Comparison of ENCODE assay signal across 12 cellular contexts in the genomic region with DNA sequence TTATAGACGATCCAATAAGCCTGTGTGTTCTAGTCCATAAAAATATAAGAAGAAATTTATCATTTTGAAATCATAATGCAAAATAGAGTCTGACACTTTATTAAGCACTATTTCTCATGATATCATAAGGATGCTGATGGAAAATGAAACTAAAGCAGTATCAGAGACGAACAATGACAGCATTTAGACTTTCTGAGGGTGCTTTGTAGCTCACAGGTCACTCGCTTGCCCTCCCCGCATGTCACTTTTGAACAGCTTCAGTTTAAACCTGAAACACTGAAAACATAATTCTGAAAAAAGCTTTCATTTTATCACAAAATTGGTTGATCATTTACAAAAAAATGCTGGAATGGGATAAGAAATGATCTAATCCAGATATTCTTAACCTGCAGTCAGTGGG.
A peak's percentile ranks its signal among the peaks of the same experiment; 100 is the strongest.
DNase-seq lines count a peak whose midpoint lies in the region; ATAC-seq, FAIRE-seq and TF ChIP-seq lines count a peak whose summit lies in the region.
"Had no signal": no experiment of that assay in that cellular context is flagged by ENCODE, and none has a peak within 500 bp of the region (broad histone marks: within the 10 kb centered on the region; RNA-seq: fewer than 3 reads in every experiment).

No MANE protein-coding gene starts in this region.

- no peaks in the 10 kb centered on the region for H3K9me3 ChIP-seq in CD4-positive, alpha-beta memory T cell (ENCODE audit: control insufficient read depth in 1 of 2, low read length in 2 of 2)
- H3K9me3 ChIP-seq: SK-N-SH had no signal

- no peak for FAIRE-seq in D721Med (lab: Jason Lieb, UNC)
- FAIRE-seq: G401.6 had no signal

- no peaks in the 10 kb centered on the region for H3K27me3 ChIP-seq in CD4-positive, alpha-beta memory T cell (ENCODE audit: insufficient read depth, low read length)

- no peaks in the 10 kb centered on the region for H3K36me3 Mint-ChIP-seq in CD4-positive, alpha-beta memory T cell

- no peak overlapping the region for H3K27ac ChIP-seq in CD4-positive, alpha-beta memory T cell (ENCODE audit: low read depth, low read length)
- H3K27ac ChIP-seq: C4-2B had no signal

- H3K4me1 ChIP-seq in CD4-positive, alpha-beta memory T cell (ENCODE audit: insufficient read depth, low read length) = peaks cover 15% of the 10 kb centered on the region

- H3K9me3 Mint-ChIP-seq in CD4-positive, alpha-beta memory T cell = no peaks in the 10 kb centered on the region

- DNase-seq in GM13977 (ENCODE audit: low spot score) (peak; percentile 22), SK-MEL-5 (ENCODE audit: low read depth, low spot score) (peak; percentile 41), pons (ENCODE audit: low spot score) (peak; percentile 45), NCI-H1930 (lab: John Stamatoyannopoulos, UW) (no peak), D721Med (ENCODE audit: insufficient read length, low spot score) (no peak)
- no peak for DNase-seq in CD4-positive, alpha-beta memory T cell
- DNase-seq: activated gamma-delta T cell treated with Interleukin-2 at 50 U/mL for 16 hours, SK-N-SH had no signal

- CTCF ChIA-PET in CD4-positive, alpha-beta memory T cell (lab: Charles Lee; ENCODE audit: partially characterized antibody) = interaction anchor here (1.2 kb wide), 1 partner anchor 10 kb away, joined by 3 read pairs; no protein-coding TSS in a partner anchor

- POLR2A ChIA-PET in CD4-positive, alpha-beta memory T cell (lab: Charles Lee; ENCODE audit: partially characterized antibody) = interaction anchor here (0.5 kb wide), 1 partner anchor 40 kb away, joined by 3 read pairs; no protein-coding TSS in a partner anchor

- ATAC-seq in GM21786 (IDR thresholded peaks at IDR 0.05; ENCODE audit: unreplicated experiment) (peak; percentile 34), HG03457 (IDR thresholded peaks at IDR 0.05; ENCODE audit: unreplicated experiment) (no peak)

- intact Hi-C loops in CD4-positive, alpha-beta memory T cell (cut with micrococcal nuclease) = no loop called here

- H3K4me3 ChIP-seq in CD4-positive, alpha-beta memory T cell (ENCODE audit: low read length in 2 of 2) = no peak overlapping the region

- in situ Hi-C loops in GM13977 (cut with MboI; ENCODE audit: low pct_unique_long_range_greater_than_20kb, low sequenced_read_pairs, unreplicated experiment) = no loop called here
- in situ Hi-C loops in SK-MEL-5 (cut with HindIII; ENCODE audit: low pct_unique_long_range_greater_than_20kb, low sequenced_read_pairs) = no loop called here

- H3K36me3 ChIP-seq in CD4-positive, alpha-beta memory T cell (ENCODE audit: insufficient read depth, low read length) = no peaks in the 10 kb centered on the region

- TF ChIP-seq CTCF in GM13977 (IDR thresholded peaks at IDR 0.05; ENCODE audit: extremely low read depth, insufficient read depth, missing control alignments) (no peak), D721Med (IDR thresholded peaks at IDR 0.05; ENCODE audit: insufficient read depth, missing control alignments) (no peak)

- H3K4me3 Mint-ChIP-seq in CD4-positive, alpha-beta memory T cell = peak overlapping the region in 3 of 8 donors; percentile 14 to 41 (median 22)

- peaks cover 3 to 10% of the 10 kb centered on the region in 2 donors for H3K27me3 Mint-ChIP-seq in CD4-positive, alpha-beta memory T cell

- H3K4me1 Mint-ChIP-seq in CD4-positive, alpha-beta memory T cell = peaks cover 15 to 41% (median 31%) of the 10 kb centered on the region in 4 donors

- H3K27ac Mint-ChIP-seq in CD4-positive, alpha-beta memory T cell = no peak overlapping the region

Comparison
In these comparisons a context has a peak if more than half of its experiments do, and no peak if none do; other contexts are left out.
1. DNase-seq: peak in GM13977 (single experiment), SK-MEL-5 (single experiment) and pons (single experiment); none in NCI-H1930 (0 of 2), D721Med (single experiment) and CD4-positive, alpha-beta memory T cell (0 of 5).